In genomic region chr22:17155941-17156340, GRCh38 we compare ENCODE assay signal across 1 cellular context.
TF ChIP-seq lines count a peak whose summit lies in the region.

No MANE protein-coding gene starts in this region.

TF ChIP-seq in K562, 482 proteins besides CTCF, POLR2A, EP300 and RAD21 (continued from another document):
- TF ChIP-seq ZBTB26 (CRISPR knock-in tag; IDR thresholded peaks at IDR 0.05): no peak
- no peak for TF ChIP-seq SREBF2 (CRISPR knock-in tag; IDR thresholded peaks at IDR 0.05)
- no peak for TF ChIP-seq NBN (IDR thresholded peaks at IDR 0.05; ENCODE audit: low read depth)
- TF ChIP-seq ETV1 (tag; conservative IDR thresholded peaks at IDR 0.05; ENCODE audit: low read depth): no peak
- no peak for TF ChIP-seq HMG20A (CRISPR knock-in tag; conservative IDR thresholded peaks at IDR 0.05)
- TF ChIP-seq RFX7 (CRISPR knock-in tag; IDR thresholded peaks at IDR 0.05): no peak
- no peak for TF ChIP-seq SRF (CRISPR knock-in tag; IDR thresholded peaks at IDR 0.05)
- no peak for TF ChIP-seq HMGXB4 (CRISPR knock-in tag; IDR thresholded peaks at IDR 0.05)
- TF ChIP-seq HES1 (IDR thresholded peaks at IDR 0.05; ENCODE audit: low read depth): peak; percentile 60; the same call in 1 of the 2 replicates
- TF ChIP-seq ZBTB40 (IDR thresholded peaks at IDR 0.05): no peak
- TF ChIP-seq ZBTB40 (CRISPR knock-in tag; IDR thresholded peaks at IDR 0.05): no peak
- no peak for TF ChIP-seq FUS (optimal IDR thresholded peaks at IDR 0.05; ENCODE audit: low read depth, low read length)
- no peak for TF ChIP-seq CEBPG (CRISPR knock-in tag; IDR thresholded peaks at IDR 0.05)
- TF ChIP-seq CEBPG (tag; conservative IDR thresholded peaks at IDR 0.05 in 1 of 2, IDR thresholded peaks at IDR 0.05 in 1 of 2): no peak
- TF ChIP-seq HNRNPH1 (optimal IDR thresholded peaks at IDR 0.05; ENCODE audit: low read depth, low read length): no peak
- TF ChIP-seq CXXC5 (CRISPR knock-in tag; IDR thresholded peaks at IDR 0.05): no peak
- no peak for TF ChIP-seq LARP7 (IDR thresholded peaks at IDR 0.05)
- TF ChIP-seq MEF2D (tag; conservative IDR thresholded peaks at IDR 0.05; ENCODE audit: low read depth): no peak
- TF ChIP-seq ZNF561 (CRISPR knock-in tag; conservative IDR thresholded peaks at IDR 0.05): no peak
- peak; percentile 52; the same call in 1 of the 2 replicates for TF ChIP-seq L3MBTL2 (IDR thresholded peaks at IDR 0.05)
- no peak for TF ChIP-seq ARNT (IDR thresholded peaks at IDR 0.05)
- peak; percentile 63; the same call in 1 of the 2 replicates for TF ChIP-seq SMARCA4 (IDR thresholded peaks at IDR 0.05)
- TF ChIP-seq HMG20B (CRISPR knock-in tag; IDR thresholded peaks at IDR 0.05): no peak
- peak in 1 of 2 experiments; percentile 54; a peak in 1 of 4 replicates for TF ChIP-seq HDAC1 (IDR thresholded peaks at IDR 0.05)
- no peak for TF ChIP-seq CBFB (CRISPR knock-in tag; IDR thresholded peaks at IDR 0.05)
- no peak for TF ChIP-seq HDGF (IDR thresholded peaks at IDR 0.05)
- TF ChIP-seq ZNF384 (IDR thresholded peaks at IDR 0.05; ENCODE audit: low read depth, low read length): peak; percentile 45; the same call in 1 of the 2 replicates
- no peak for TF ChIP-seq ZNF830 (CRISPR knock-in tag; IDR thresholded peaks at IDR 0.05)
- TF ChIP-seq HIVEP1 (CRISPR knock-in tag; IDR thresholded peaks at IDR 0.05): no peak
- TF ChIP-seq ZNF134 (CRISPR knock-in tag; conservative IDR thresholded peaks at IDR 0.05): no peak
- 0 out of 2 replicates have a peak, but pooled peaks have one; percentile 36 for TF ChIP-seq MITF (IDR thresholded peaks at IDR 0.05)
- peak; percentile 57 for TF ChIP-seq DPF2 (IDR thresholded peaks at IDR 0.05)
- TF ChIP-seq PKNOX1 (IDR thresholded peaks at IDR 0.05): peak; percentile 85
- peak in 1 of 2 experiments; percentile 88; a peak in 2 of 4 replicates for TF ChIP-seq RCOR1 (IDR thresholded peaks at IDR 0.05; ENCODE audit: borderline replicate concordance in 1 of 2, low read depth in 2 of 2, low read length in 2 of 2)
- no peak for TF ChIP-seq ZNF146 (CRISPR knock-in tag; IDR thresholded peaks at IDR 0.05; ENCODE audit: unreplicated experiment)
- no peak for TF ChIP-seq SMAD1 (IDR thresholded peaks at IDR 0.05; ENCODE audit: low read depth, low read length, partially characterized antibody)
- TF ChIP-seq SIN3B (IDR thresholded peaks at IDR 0.05; ENCODE audit: low read depth): no peak
